In the genomic region with DNA sequence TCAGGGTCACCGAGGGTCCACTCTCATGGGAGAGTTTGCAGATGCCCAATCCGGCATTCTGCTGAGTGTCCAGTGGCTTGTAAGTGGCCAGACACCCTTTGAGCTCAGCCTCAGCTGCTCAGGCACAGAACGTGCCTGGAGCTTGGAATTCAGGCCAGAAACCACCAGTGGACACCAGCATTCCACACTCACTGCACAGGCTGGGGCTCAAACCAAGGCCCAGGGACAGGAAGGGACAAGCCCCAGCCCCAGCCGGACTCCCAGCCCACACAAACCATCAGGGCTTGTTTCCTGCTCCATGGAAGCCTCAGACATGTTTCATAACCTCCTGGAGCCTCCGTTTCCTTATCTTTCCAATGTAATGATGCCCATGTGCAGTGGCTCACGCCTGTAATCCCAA, we compare ENCODE assay signal across 25 cellular contexts. TPM values are rescaled to one million over a fixed set of nuclear protein-coding genes. Genes with fewer than 3 reads are reported as not detected.
DNase-seq lines count a peak whose midpoint lies in the region; FAIRE-seq and TF ChIP-seq lines count a peak whose summit lies in the region.
"Had no signal": no experiment of that assay in that cellular context is flagged by ENCODE, and none has a peak within 500 bp of the region (broad histone marks: within the 10 kb centered on the region; RNA-seq: fewer than 3 reads in every experiment).

No MANE protein-coding gene starts in this region.

- H3K27me3 Mint-ChIP-seq in neural progenitor cell (ENCODE audit: insufficient read depth, low read depth) = peaks cover 27% of the 10 kb centered on the region

- H3K27ac Mint-ChIP-seq in neural progenitor cell = no peak overlapping the region
- H3K27ac Mint-ChIP-seq: activated T-cell treated with anti-CD3 and anti-CD28 coated beads, Interleukin-2, amount 50 U/mL, for 24 hours had no signal

- no peaks in the 10 kb centered on the region for H3K9me3 Mint-ChIP-seq in neural progenitor cell
- H3K9me3 Mint-ChIP-seq: activated T-cell treated with anti-CD3 and anti-CD28 coated beads, Interleukin-2, amount 50 U/mL, for 24 hours; neural crest cell had no signal

- intact Hi-C loops in kidney (cut with DNase I) = no loop called here

- H4K20me1 ChIP-seq in neural progenitor cell (ENCODE audit: low read depth) = no peaks in the 10 kb centered on the region

- no peaks in the 10 kb centered on the region for H3K4me1 Mint-ChIP-seq in neural progenitor cell

- H3K27me3 ChIP-seq in bronchial epithelial cell (ENCODE audit: control insufficient read depth, insufficient read depth, low read length) (no peaks in the 10 kb centered on the region), neural progenitor cell (peaks cover 12% of the 10 kb centered on the region)

- H3K4me2 ChIP-seq in neural progenitor cell = no peak overlapping the region
- H3K4me2 ChIP-seq: hepatocyte had no signal

- H3K36me3 ChIP-seq in bronchial epithelial cell (ENCODE audit: control insufficient read depth, insufficient read depth, low read length) (no peaks in the 10 kb centered on the region), neural progenitor cell (no peaks in the 10 kb centered on the region), kidney (ENCODE audit: control insufficient read depth in 1 of 2, insufficient read depth in 2 of 2, low read length in 2 of 2) (no peaks in the 10 kb centered on the region)

- no peaks in the 10 kb centered on the region for H3K36me3 Mint-ChIP-seq in neural progenitor cell
- H3K36me3 Mint-ChIP-seq: CD14-positive monocyte had no signal

- peak overlapping the region; percentile 13 for H3K4me3 Mint-ChIP-seq in neural progenitor cell
- H3K4me3 Mint-ChIP-seq: activated T-cell treated with anti-CD3 and anti-CD28 coated beads, Interleukin-2, amount 50 U/mL, for 24 hours; CD14-positive monocyte; neural crest cell had no signal

- H3K4me1 ChIP-seq in neural progenitor cell (no peaks in the 10 kb centered on the region), kidney (ENCODE audit: control insufficient read depth in 1 of 2, insufficient read depth in 1 of 2, low read depth in 1 of 2, low read length in 2 of 2) (no peaks in the 10 kb centered on the region)

- H3K4me3 ChIP-seq in bronchial epithelial cell (ENCODE audit: low read depth, low read length) (no peak overlapping the region), neural progenitor cell (no peak overlapping the region), kidney (ENCODE audit: low read length in 2 of 2) (no peak overlapping the region)
- H3K4me3 ChIP-seq: hepatocyte had no signal

- H3K9me3 ChIP-seq in neural progenitor cell (ENCODE audit: low read depth) (no peaks in the 10 kb centered on the region), kidney (ENCODE audit: control insufficient read depth in 1 of 2, low read length in 2 of 2) (no peaks in the 10 kb centered on the region)

- DNase-seq in GM03348 (ENCODE audit: low spot score) = peak; percentile 36
- peak; percentile 36 for DNase-seq in bronchial epithelial cell (ENCODE audit: low read depth)
- no peak for DNase-seq in neural progenitor cell (ENCODE audit: low spot score)
- no peak for DNase-seq in SHP77 treated with DMSO at 0.1 percent for 48 hours (lab: John Stamatoyannopoulos, UW)
- DNase-seq in kidney = no peak
- no peak for DNase-seq in NCI-H526 (lab: John Stamatoyannopoulos, UW)
- DNase-seq: activated CD4-positive, alpha-beta T cell treated with anti-CD3 and anti-CD28 coated beads for 1 hour; activated CD8-positive, alpha-beta memory T cell treated with anti-CD3 and anti-CD28 coated beads for 24 hours; activated naive CD4-positive, alpha-beta T cell; activated T-cell treated with anti-CD3 and anti-CD28 coated beads, Interleukin-2, amount 50 U/mL, for 24 hours; amniotic stem cell; caudate nucleus; dermis blood vessel endothelial cell; H7; NCI-H510A; NK-92 treated with Interleukin-12 subunit alpha and Interleukin-12 subunit beta, amount 100 ng/mL, for 24 hours; substantia nigra; T-helper 1 cell had no signal

- H3K9ac ChIP-seq in neural progenitor cell (no peak overlapping the region), kidney (ENCODE audit: low read length in 2 of 2) (no peak overlapping the region)

- peaks cover 18% of the 10 kb centered on the region for H3F3A ChIP-seq in neural progenitor cell (ENCODE audit: low read depth)

- FAIRE-seq in bronchial epithelial cell (lab: Jason Lieb, UNC) (no peak), kidney (lab: Jason Lieb, UNC) (no peak)

- H2AFZ ChIP-seq in neural progenitor cell (replicated peaks) = no peak overlapping the region
- H2AFZ ChIP-seq: hepatocyte had no signal

- no peaks in the 10 kb centered on the region for H3K79me2 ChIP-seq in neural progenitor cell (ENCODE audit: low read depth)
- H3K79me2 ChIP-seq: hepatocyte had no signal

- H3K27ac ChIP-seq in neural progenitor cell (no peak overlapping the region), kidney (ENCODE audit: low read depth in 2 of 2, low read length in 2 of 2) (no peak overlapping the region)
- H3K27ac ChIP-seq: hepatocyte had no signal

- TF ChIP-seq CTCF in bronchial epithelial cell (IDR thresholded peaks at IDR 0.05; ENCODE audit: insufficient read depth, low read length, severe bottlenecking) = no peak
- TF ChIP-seq CTCF in neural progenitor cell (IDR thresholded peaks at IDR 0.05) = no peak
- no peak for TF ChIP-seq CTCF in kidney (IDR thresholded peaks at IDR 0.05; ENCODE audit: borderline replicate concordance, extremely low read depth, insufficient read depth)

RNA-seq across cellular contexts. Expression of gene NPRL3, which starts 5.0 kb away (rescaled TPM):
- total RNA-seq in bronchial epithelial cell (6.8 TPM in 2 replicates), neural progenitor cell (ENCODE audit: low replicate concordance) (7.6 and 14.8 TPM in 2 replicates), kidney (37.8 TPM)
- polyA plus RNA-seq in kidney (ENCODE audit: insufficient read depth, low read depth, low replicate concordance) = 21.3 TPM

RNA-seq across cellular contexts. Expression of gene HBZ, which starts 9.0 kb away (rescaled TPM):
- total RNA-seq in bronchial epithelial cell (not detected in 2 replicates), neural progenitor cell (ENCODE audit: low replicate concordance) (not detected in 2 replicates), kidney (not detected)
- polyA plus RNA-seq in kidney (ENCODE audit: insufficient read depth, low read depth, low replicate concordance) = not detected
- total RNA-seq: dermis blood vessel endothelial cell, H7, hepatocyte, neural crest cell, posterior vena cava, sciatic nerve had no signal
- polyA plus RNA-seq: CD14-positive monocyte, liver had no signal

RNA-seq across cellular contexts. Expression of gene HBM, which starts 22.3 kb away (rescaled TPM):
- total RNA-seq in bronchial epithelial cell = not detected in 2 replicates
- not detected in 2 replicates for total RNA-seq in neural progenitor cell (ENCODE audit: low replicate concordance)
- total RNA-seq in kidney = not detected
- not detected for polyA plus RNA-seq in kidney (ENCODE audit: insufficient read depth, low read depth, low replicate concordance)
- total RNA-seq: dermis blood vessel endothelial cell, H7, hepatocyte, neural crest cell had no signal
- polyA plus RNA-seq: CD14-positive monocyte, hepatocyte, urinary bladder had no signal

RNA-seq across cellular contexts. Expression of gene HBA2, which starts 29.2 kb away (rescaled TPM):
- total RNA-seq in bronchial epithelial cell (not detected in 2 replicates), neural progenitor cell (ENCODE audit: low replicate concordance) (not detected in 2 replicates), kidney (33.9 TPM)
- 11.1 TPM for polyA plus RNA-seq in kidney (ENCODE audit: insufficient read depth, low read depth, low replicate concordance)
- total RNA-seq: dermis blood vessel endothelial cell, H7, hepatocyte, neural crest cell had no signal
- polyA plus RNA-seq: hepatocyte had no signal

RNA-seq across cellular contexts. Expression of gene HBA1, which starts 33.0 kb away (rescaled TPM):
- total RNA-seq in bronchial epithelial cell = not detected in 2 replicates
- not detected in 2 replicates for total RNA-seq in neural progenitor cell (ENCODE audit: low replicate concordance)
- 41.1 TPM for total RNA-seq in kidney
- 2.6 TPM for polyA plus RNA-seq in kidney (ENCODE audit: insufficient read depth, low read depth, low replicate concordance)
- total RNA-seq: dermis blood vessel endothelial cell, H7, hepatocyte, neural crest cell had no signal
- polyA plus RNA-seq: hepatocyte had no signal

Comparison
In these comparisons a context has a peak if more than half of its experiments do, and no peak if none do; other contexts are left out.
1. DNase-seq: peak in GM03348 (single experiment) and bronchial epithelial cell (single experiment); none in neural progenitor cell (single experiment), SHP77 treated with DMSO at 0.1 percent for 48 hours (single experiment), kidney (single experiment) and NCI-H526 (0 of 2).